In genomic region chr7:131057015-131057518, GRCh38 we compare ENCODE assay signal across 7 cellular contexts.
A peak's percentile ranks its signal among the peaks of the same experiment; 100 is the strongest.
DNase-seq lines count a peak whose midpoint lies in the region; ATAC-seq, FAIRE-seq and TF ChIP-seq lines count a peak whose summit lies in the region.

No MANE protein-coding gene starts in this region.

- DNase-seq in GM19239 (ENCODE audit: insufficient read length, low spot score): no peak
- DNase-seq in astrocyte of the cerebellum (ENCODE audit: low read depth): peak; percentile 80
- no peak for DNase-seq in right lobe of liver
- no peak for DNase-seq in aorta

- H3K27ac ChIP-seq in right lobe of liver: peak overlapping the region; percentile 66 to 96 (median 83)
- no peak overlapping the region for H3K27ac ChIP-seq in aorta (ENCODE audit: low read depth in 1 of 2, low read length in 2 of 2)

- H3K36me3 ChIP-seq in right lobe of liver: no peaks in the 10 kb centered on the region
- no peaks in the 10 kb centered on the region for H3K36me3 ChIP-seq in aorta (ENCODE audit: control insufficient read depth in 1 of 2, insufficient read depth in 2 of 2, low read length in 1 of 2)

- no peaks in the 10 kb centered on the region for H3K27me3 ChIP-seq in right lobe of liver
- no peaks in the 10 kb centered on the region for H3K27me3 ChIP-seq in aorta (ENCODE audit: control insufficient read depth in 1 of 2, insufficient read depth in 2 of 2, low read length in 1 of 2)

- FAIRE-seq in GM19239 (lab: Jason Lieb, UNC): peak; percentile 98

- peak; percentile 69 for ATAC-seq in HG03432 (IDR thresholded peaks at IDR 0.05; ENCODE audit: unreplicated experiment)
- peak; percentile 69 to 76 (median 74) for ATAC-seq in right lobe of liver
- ATAC-seq in aorta (ENCODE audit: low FRiP score): peak; percentile 44
- no peak for ATAC-seq in SK-N-SH treated with all-trans-retinoic acid at 6 μM for 48 hours
- no peak for ATAC-seq in HG02938 (IDR thresholded peaks at IDR 0.05; ENCODE audit: unreplicated experiment)

- no peak for TF ChIP-seq CTCF in astrocyte of the cerebellum (IDR thresholded peaks at IDR 0.05; ENCODE audit: low read depth, low read length, missing control alignments)
- no peak for TF ChIP-seq CTCF in right lobe of liver (IDR thresholded peaks at IDR 0.05)

- intact Hi-C loops in right lobe of liver (cut with DNase I) (no loop called here), aorta (cut with DNase I) (no loop called here)

- H3K4me3 ChIP-seq in astrocyte of the cerebellum (ENCODE audit: low read depth, low read length) (no peak overlapping the region), right lobe of liver (no peak overlapping the region), aorta (ENCODE audit: low read length in 2 of 2) (no peak overlapping the region)

- H3K9me3 ChIP-seq in right lobe of liver: no peaks in the 10 kb centered on the region
- no peaks in the 10 kb centered on the region for H3K9me3 ChIP-seq in aorta (ENCODE audit: control insufficient read depth, low read length)

- in situ Hi-C loops in astrocyte of the cerebellum (cut with HindIII; ENCODE audit: low sequenced_read_pairs): loop anchor here (5.0 kb wide), 1 partner anchor 35 kb away; no protein-coding TSS in a partner anchor

- 2% methylated on average over 6 of the region's 6 CpGs for WGBS in right lobe of liver (ENCODE audit: insufficient coverage, low coverage, low lambda C conversion rate, missing lambda C conversion rate)
- 30 to 41% methylated on average over 6 of the region's 6 CpGs for WGBS in aorta, 2 donors

- H3K4me1 ChIP-seq in right lobe of liver: peaks cover 0 to 44% (median 18%) of the 10 kb centered on the region in 4 donors
- H3K4me1 ChIP-seq in aorta (ENCODE audit: control insufficient read depth in 1 of 2, insufficient read depth in 2 of 2, low read length in 2 of 2): peaks cover 5 to 7% of the 10 kb centered on the region in 2 donors

- peak; percentile 26 for TF ChIP-seq POLR2A in right lobe of liver (IDR thresholded peaks at IDR 0.05)

TF ChIP-seq in SK-N-SH treated with all-trans-retinoic acid at 6 μM for 48 hours, 23 proteins besides CTCF, POLR2A, EP300 and RAD21:
- no peak for TF ChIP-seq CSRNP3 (CRISPR knock-in tag; IDR thresholded peaks at IDR 0.05)
- TF ChIP-seq, protein P1, sequence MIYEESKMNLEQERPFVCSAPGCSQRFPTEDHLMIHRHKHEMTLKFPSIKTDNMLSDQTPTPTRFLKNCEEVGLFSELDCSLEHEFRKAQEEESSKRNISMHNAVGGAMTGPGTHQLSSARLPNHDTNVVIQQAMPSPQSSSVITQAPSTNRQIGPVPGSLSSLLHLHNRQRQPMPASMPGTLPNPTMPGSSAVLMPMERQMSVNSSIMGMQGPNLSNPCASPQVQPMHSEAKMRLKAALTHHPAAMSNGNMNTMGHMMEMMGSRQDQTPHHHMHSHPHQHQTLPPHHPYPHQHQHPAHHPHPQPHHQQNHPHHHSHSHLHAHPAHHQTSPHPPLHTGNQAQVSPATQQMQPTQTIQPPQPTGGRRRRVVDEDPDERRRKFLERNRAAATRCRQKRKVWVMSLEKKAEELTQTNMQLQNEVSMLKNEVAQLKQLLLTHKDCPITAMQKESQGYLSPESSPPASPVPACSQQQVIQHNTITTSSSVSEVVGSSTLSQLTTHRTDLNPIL (CRISPR knock-in tag; IDR thresholded peaks at IDR 0.05; ENCODE audit: low read depth): no peak
- no peak for TF ChIP-seq OSR1 (CRISPR knock-in tag; IDR thresholded peaks at IDR 0.05)
- no peak for TF ChIP-seq ESRRG (CRISPR knock-in tag; IDR thresholded peaks at IDR 0.05)
- TF ChIP-seq ZFP3 (CRISPR knock-in tag; IDR thresholded peaks at IDR 0.05): no peak
- no peak for TF ChIP-seq SNAI2 (CRISPR knock-in tag; IDR thresholded peaks at IDR 0.05)
- no peak for TF ChIP-seq ZC3H10 (CRISPR knock-in tag; IDR thresholded peaks at IDR 0.05)
- no peak for TF ChIP-seq ZFP30 (CRISPR knock-in tag; IDR thresholded peaks at IDR 0.05)
TF ChIP-seq in SK-N-SH treated with all-trans-retinoic acid at 6 μM for 48 hours: peak in this region for 0.

Comparison
In these comparisons a context has a peak if more than half of its experiments do, and no peak if none do; other contexts are left out.
1. ATAC-seq: peak in HG03432 (single experiment), right lobe of liver (4 of 4) and aorta (single experiment); none in SK-N-SH treated with all-trans-retinoic acid at 6 μM for 48 hours (single experiment) and HG02938 (single experiment).
2. H3K27ac ChIP-seq: peak in right lobe of liver (3 of 3); none in aorta (0 of 2).